16 cellular contexts compared by ENCODE assay signal in genomic region chr6:157169186-157169585, GRCh38.
DNase-seq lines count a peak whose midpoint lies in the region; ATAC-seq and TF ChIP-seq lines count a peak whose summit lies in the region.
"Had no signal": no experiment of that assay in that cellular context is flagged by ENCODE, and none has a peak within 500 bp of the region (broad histone marks: within the 10 kb centered on the region; RNA-seq: fewer than 3 reads in every experiment).

No MANE protein-coding gene starts in this region.

- no peak overlapping the region for H3K4me2 ChIP-seq in GM23338

- H3F3A ChIP-seq in GM23338 (replicated peaks; ENCODE audit: low read depth): no peaks in the 10 kb centered on the region

- intact Hi-C loops in sigmoid colon (cut with DNase I): no loop called here

- H3K9me2 ChIP-seq in GM23338 (ENCODE audit: insufficient read depth): no peaks in the 10 kb centered on the region

- 0 out of 2 replicates have a peak overlapping the region, but pooled peaks have one; percentile 18 for H3K27ac Mint-ChIP-seq in GM23338
- H3K27ac Mint-ChIP-seq in WTC11: peak overlapping the region; percentile 22; the same call in 1 of the 2 replicates

- no peaks in the 10 kb centered on the region for H4K20me1 ChIP-seq in GM23338 (replicated peaks; ENCODE audit: insufficient read depth)

- H3K27ac ChIP-seq in GM23338 (ENCODE audit: low read depth) (no peak overlapping the region), sigmoid colon (peak overlapping the region in 3 of 4 donors; percentile 13 to 49 (median 47)), suprapubic skin (no peak overlapping the region)

- no peak for TF ChIP-seq CTCF in GM23338 (conservative IDR thresholded peaks at IDR 0.05; ENCODE audit: low read depth in 2 of 2)
- TF ChIP-seq CTCF in WTC11 (IDR thresholded peaks at IDR 0.05): no peak
- TF ChIP-seq CTCF in sigmoid colon (IDR thresholded peaks at IDR 0.05): no peak
- no peak for TF ChIP-seq CTCF in suprapubic skin (IDR thresholded peaks at IDR 0.05)

- no peak overlapping the region for H2AFZ ChIP-seq in GM23338

- ATAC-seq in GM23338 (no peak), WTC11 (no peak), HG02885 (IDR thresholded peaks at IDR 0.05; ENCODE audit: poor library complexity, unreplicated experiment) (no peak)
- ATAC-seq: HepG2 had no signal

- H3K4me1 Mint-ChIP-seq in GM23338 (peaks cover 37% of the 10 kb centered on the region), WTC11 (peaks cover 21% of the 10 kb centered on the region)

- H3K4me1 ChIP-seq in GM23338 (ENCODE audit: insufficient read depth) (peaks cover 9% of the 10 kb centered on the region), sigmoid colon (peaks cover 0 to 25% (median 19%) of the 10 kb centered on the region in 4 donors), suprapubic skin (no peaks in the 10 kb centered on the region)

- no peak for DNase-seq in GM23338 (ENCODE audit: low spot score)
- DNase-seq in WTC11 (ENCODE audit: low spot score): no peak
- DNase-seq in kidney tubule cell (ENCODE audit: low spot score): peak; percentile 16
- DNase-seq in sigmoid colon: no peak
- no peak for DNase-seq in suprapubic skin (ENCODE audit: low spot score in 2 of 2)
- no peak for DNase-seq in OCI-M2 (lab: John Stamatoyannopoulos, UW; ENCODE audit: unreplicated experiment)
- DNase-seq: CD8-positive, alpha-beta memory T cell; KG1; NCI-H1105 treated with DMSO at 0.1 percent for 48 hours; NCI-H187; NCI-H2107; NCI-H2227 treated with DMSO at 0.1 percent for 48 hours; NCI-H510A treated with DMSO at 0.1 percent for 48 hours; NCI-H82 had no signal

- WGBS in sigmoid colon, 2 donors: 88 to 98% methylated on average over 3 of the region's 3 CpGs
- 90% methylated on average over 3 of the region's 3 CpGs for WGBS in suprapubic skin

- no peak overlapping the region for H3K4me3 ChIP-seq in GM23338
- H3K4me3 ChIP-seq in sigmoid colon: no peak overlapping the region
- no peak overlapping the region for H3K4me3 ChIP-seq in suprapubic skin

- no peaks in the 10 kb centered on the region for H3K9me3 Mint-ChIP-seq in GM23338
- no peaks in the 10 kb centered on the region for H3K9me3 Mint-ChIP-seq in WTC11
- H3K9me3 Mint-ChIP-seq: CD8-positive, alpha-beta memory T cell had no signal

- H3K36me3 ChIP-seq in GM23338 (ENCODE audit: insufficient read depth) (no peaks in the 10 kb centered on the region; the same call in 1 of the 2 replicates), sigmoid colon (peaks cover 0 to 25% (median 6%) of the 10 kb centered on the region in 4 donors), suprapubic skin (peaks cover 35% of the 10 kb centered on the region)

- TF ChIP-seq POLR2A in sigmoid colon (IDR thresholded peaks at IDR 0.05) (no peak), suprapubic skin (IDR thresholded peaks at IDR 0.05) (no peak)

- H3K27me3 Mint-ChIP-seq in GM23338 (ENCODE audit: insufficient read depth, low read depth, poor library complexity) (peaks cover 3% of the 10 kb centered on the region), WTC11 (ENCODE audit: low read depth) (no peaks in the 10 kb centered on the region)

- H3K9me3 ChIP-seq in sigmoid colon (no peaks in the 10 kb centered on the region), suprapubic skin (no peaks in the 10 kb centered on the region)

- TF ChIP-seq EP300 in sigmoid colon (IDR thresholded peaks at IDR 0.05) (no peak), suprapubic skin (IDR thresholded peaks at IDR 0.05) (no peak)

- H3K4me3 Mint-ChIP-seq in GM23338: no peak overlapping the region
- H3K4me3 Mint-ChIP-seq in WTC11: no peak overlapping the region
- H3K4me3 Mint-ChIP-seq: CD8-positive, alpha-beta memory T cell had no signal

- POLR2A ChIA-PET in WTC11 (lab: Charles Lee): no interaction called here

- no peaks in the 10 kb centered on the region for H3K79me2 ChIP-seq in GM23338 (replicated peaks; ENCODE audit: insufficient read depth)

- H3K36me3 Mint-ChIP-seq in GM23338 (ENCODE audit: low read depth) (peaks cover 12% of the 10 kb centered on the region; the same call in 2 of the 3 replicates), WTC11 (peaks cover 6% of the 10 kb centered on the region)

- H3K27me3 ChIP-seq in GM23338 (ENCODE audit: insufficient read depth) (no peaks in the 10 kb centered on the region), sigmoid colon (no peaks in the 10 kb centered on the region), suprapubic skin (no peaks in the 10 kb centered on the region)

- CTCF ChIA-PET in WTC11 (lab: Charles Lee): interaction anchor here (0.7 kb wide), 1 partner anchor 15 kb away, joined by 3 read pairs; no protein-coding TSS in a partner anchor

TF ChIP-seq in GM23338, 12 proteins besides CTCF, POLR2A, EP300 and RAD21 (continues in another document):
- no peak for TF ChIP-seq STAT1 (IDR thresholded peaks at IDR 0.05; ENCODE audit: unreplicated experiment)
- no peak for TF ChIP-seq CREB1 (CRISPR knock-in tag; IDR thresholded peaks at IDR 0.05; ENCODE audit: low read depth)
- no peak for TF ChIP-seq EZH2 (IDR thresholded peaks at IDR 0.05; ENCODE audit: low read depth, unreplicated experiment)
- TF ChIP-seq POLR2AphosphoS5 (IDR thresholded peaks at IDR 0.05; ENCODE audit: low read depth): no peak
- no peak for TF ChIP-seq ZNF114 (CRISPR knock-in tag; IDR thresholded peaks at IDR 0.05)
- no peak for TF ChIP-seq ZNF331 (CRISPR knock-in tag; IDR thresholded peaks at IDR 0.05; ENCODE audit: low read depth)
- no peak for TF ChIP-seq NANOG (IDR thresholded peaks at IDR 0.05; ENCODE audit: borderline replicate concordance)
- no peak for TF ChIP-seq ETS1 (IDR thresholded peaks at IDR 0.05)
- no peak for TF ChIP-seq EZH2phosphoT487 (IDR thresholded peaks at IDR 0.05; ENCODE audit: unreplicated experiment)
- no peak for TF ChIP-seq JUNB (IDR thresholded peaks at IDR 0.05; ENCODE audit: unreplicated experiment)

TF ChIP-seq in WTC11, 78 proteins besides CTCF, POLR2A, EP300 and RAD21:
- no peak for TF ChIP-seq MLX (CRISPR knock-in tag; IDR thresholded peaks at IDR 0.05)
- no peak for TF ChIP-seq GRHL2 (CRISPR knock-in tag; IDR thresholded peaks at IDR 0.05; ENCODE audit: insufficient replicate concordance, severe bottlenecking)
- no peak for TF ChIP-seq ATF6 (CRISPR knock-in tag; IDR thresholded peaks at IDR 0.05)
- no peak for TF ChIP-seq ZSCAN18 (CRISPR knock-in tag; IDR thresholded peaks at IDR 0.05)
- TF ChIP-seq GTF2I (CRISPR knock-in tag; conservative IDR thresholded peaks at IDR 0.05): no peak
- TF ChIP-seq TP53 (CRISPR knock-in tag; IDR thresholded peaks at IDR 0.05): no peak
- no peak for TF ChIP-seq EMX1 (CRISPR knock-in tag; IDR thresholded peaks at IDR 0.05)
- no peak for TF ChIP-seq ZMAT4 (CRISPR knock-in tag; IDR thresholded peaks at IDR 0.05)
- no peak for TF ChIP-seq ATF3 (CRISPR knock-in tag; conservative IDR thresholded peaks at IDR 0.05)
- TF ChIP-seq ZNF138 (CRISPR knock-in tag; conservative IDR thresholded peaks at IDR 0.05): no peak

Comparison
In these comparisons a context has a peak if more than half of its experiments do, and no peak if none do; other contexts are left out.
1. H3K27ac ChIP-seq: peak in sigmoid colon (3 of 4); none in GM23338 (single experiment) and suprapubic skin (single experiment).